31 cellular contexts compared by ENCODE assay signal in genomic region chr7:46627038-46627315, GRCh38.
DNase-seq lines count a peak whose midpoint lies in the region; ATAC-seq lines count a peak whose summit lies in the region.
"Had no signal": no experiment of that assay in that cellular context is flagged by ENCODE, and none has a peak within 500 bp of the region (broad histone marks: within the 10 kb centered on the region; RNA-seq: fewer than 3 reads in every experiment).

No MANE protein-coding gene starts in this region.

- no peaks in the 10 kb centered on the region for H3K9me3 Mint-ChIP-seq in activated T-cell treated with anti-CD3 and anti-CD28 coated beads, Interleukin-2, amount 50 U/mL, for 4 hours
- H3K9me3 Mint-ChIP-seq: activated CD4-positive, alpha-beta T cell treated with anti-CD3 and anti-CD28 coated beads, Interleukin-2, amount 10 ng/mL, durations not matched to agents 7 days and 5 days; activated naive CD8-positive, alpha-beta T cell treated with anti-CD3 and anti-CD28 coated beads, Interleukin-2, amount 50 U/mL, for 24 hours; type B pancreatic cell had no signal

- H3K4me3 Mint-ChIP-seq in activated T-cell treated with anti-CD3 and anti-CD28 coated beads, Interleukin-2, amount 50 U/mL, for 4 hours: no peak overlapping the region
- H3K4me3 Mint-ChIP-seq: activated CD4-positive, alpha-beta T cell treated with anti-CD3 and anti-CD28 coated beads, Interleukin-2, amount 10 ng/mL, durations not matched to agents 7 days and 5 days; activated naive CD8-positive, alpha-beta T cell treated with anti-CD3 and anti-CD28 coated beads, Interleukin-2, amount 50 U/mL, for 24 hours; CD14-positive monocyte; stimulated activated effector memory CD8-positive, alpha-beta T cell treated with anti-CD3 and anti-CD28 coated beads, Interleukin-12 subunit alpha, Interleukin-12 subunit beta, amount 100 ng/mL, for 72 hours; type B pancreatic cell had no signal

- H3K79me1 ChIP-seq in mesenchymal stem cell (replicated peaks; ENCODE audit: low read length, poor library complexity, severe bottlenecking): no peaks in the 10 kb centered on the region

- H3K4me1 Mint-ChIP-seq in activated T-cell treated with anti-CD3 and anti-CD28 coated beads, Interleukin-2, amount 50 U/mL, for 4 hours (ENCODE audit: low read depth): no peaks in the 10 kb centered on the region
- H3K4me1 Mint-ChIP-seq: activated CD4-positive, alpha-beta T cell treated with anti-CD3 and anti-CD28 coated beads, Interleukin-2, amount 10 ng/mL, durations not matched to agents 7 days and 5 days; activated naive CD8-positive, alpha-beta T cell treated with anti-CD3 and anti-CD28 coated beads, Interleukin-2, amount 50 U/mL, for 24 hours; CD14-positive monocyte; stimulated activated effector memory CD8-positive, alpha-beta T cell treated with anti-CD3 and anti-CD28 coated beads, Interleukin-12 subunit alpha, Interleukin-12 subunit beta, amount 100 ng/mL, for 72 hours had no signal

- no peak overlapping the region for H2BK120ac ChIP-seq in mesenchymal stem cell (ENCODE audit: low read depth, low read length)

- H3K4me2 ChIP-seq in mesenchymal stem cell (ENCODE audit: low read length, poor library complexity, severe bottlenecking): no peak overlapping the region

- H3K18ac ChIP-seq in mesenchymal stem cell (ENCODE audit: low read depth in 1 of 2, low read length in 2 of 2): peak overlapping the region in 1 of 2 experiments; percentile 24

- H4K91ac ChIP-seq in mesenchymal stem cell (ENCODE audit: low read length): no peak overlapping the region

- H2BK12ac ChIP-seq in mesenchymal stem cell (ENCODE audit: low read length in 2 of 2): no peak overlapping the region

- no peaks in the 10 kb centered on the region for H3K27me3 Mint-ChIP-seq in activated T-cell treated with anti-CD3 and anti-CD28 coated beads, Interleukin-2, amount 50 U/mL, for 4 hours (ENCODE audit: low read depth)
- H3K27me3 Mint-ChIP-seq: activated CD4-positive, alpha-beta T cell treated with anti-CD3 and anti-CD28 coated beads, Interleukin-2, amount 10 ng/mL, durations not matched to agents 7 days and 5 days; activated naive CD8-positive, alpha-beta T cell treated with anti-CD3 and anti-CD28 coated beads, Interleukin-2, amount 50 U/mL, for 24 hours; type B pancreatic cell had no signal

- H3K4me1 ChIP-seq in mesenchymal stem cell (ENCODE audit: control insufficient read depth, insufficient read depth, low read depth, low read length): peaks cover 4% of the 10 kb centered on the region
- H3K4me1 ChIP-seq: body of pancreas, heart left ventricle had no signal

- H3K14ac ChIP-seq in mesenchymal stem cell (ENCODE audit: low read length in 2 of 2): no peak overlapping the region

- no peak overlapping the region for H3K27ac ChIP-seq in mesenchymal stem cell (ENCODE audit: low read length, poor library complexity, severe bottlenecking)
- H3K27ac ChIP-seq: body of pancreas, heart left ventricle, SK-N-MC, VCaP had no signal

- H3K4ac ChIP-seq in mesenchymal stem cell (ENCODE audit: low read depth in 1 of 2, low read length in 2 of 2): no peak overlapping the region

- H2AK5ac ChIP-seq in mesenchymal stem cell (ENCODE audit: low read length, severe bottlenecking): no peak overlapping the region

- H3K36me3 Mint-ChIP-seq in activated T-cell treated with anti-CD3 and anti-CD28 coated beads, Interleukin-2, amount 50 U/mL, for 4 hours (ENCODE audit: insufficient read depth): no peaks in the 10 kb centered on the region
- H3K36me3 Mint-ChIP-seq: CD14-positive monocyte; stimulated activated effector memory CD8-positive, alpha-beta T cell treated with anti-CD3 and anti-CD28 coated beads, Interleukin-12 subunit alpha, Interleukin-12 subunit beta, amount 100 ng/mL, for 72 hours; type B pancreatic cell had no signal

- H3K4me3 ChIP-seq in mesenchymal stem cell (ENCODE audit: insufficient read depth in 1 of 2, low read depth in 1 of 2, low read length in 2 of 2): no peak overlapping the region
- H3K4me3 ChIP-seq: body of pancreas, heart left ventricle, SK-N-MC had no signal

- no peak overlapping the region for H2AFZ ChIP-seq in mesenchymal stem cell (ENCODE audit: low read depth, low read length)

- H3K27me3 ChIP-seq in mesenchymal stem cell (ENCODE audit: control insufficient read depth in 1 of 2, insufficient read depth in 1 of 2, low read length in 2 of 2): no peaks in the 10 kb centered on the region
- H3K27me3 ChIP-seq: body of pancreas, heart left ventricle had no signal

- H3K9ac ChIP-seq in mesenchymal stem cell (ENCODE audit: low read length): no peak overlapping the region

- no peak for ATAC-seq in GM21576 (IDR thresholded peaks at IDR 0.05; ENCODE audit: unreplicated experiment)
- ATAC-seq in HG02981 (IDR thresholded peaks at IDR 0.05; ENCODE audit: unreplicated experiment): no peak
- ATAC-seq in activated T-cell treated with anti-CD3 and anti-CD28 coated beads, Interleukin-2, amount 50 U/mL, for 4 hours: no peak
- ATAC-seq: activated naive CD8-positive, alpha-beta T cell treated with anti-CD3 and anti-CD28 coated beads, Interleukin-2, amount 50 U/mL, for 24 hours; body of pancreas; heart left ventricle; left cardiac atrium; right cardiac atrium; stimulated activated effector memory CD8-positive, alpha-beta T cell treated with anti-CD3 and anti-CD28 coated beads, Interleukin-12 subunit alpha, Interleukin-12 subunit beta, amount 100 ng/mL, for 72 hours had no signal

- no peak overlapping the region for H3K23ac ChIP-seq in mesenchymal stem cell (ENCODE audit: low read length in 2 of 2)

- H3K9me3 ChIP-seq in mesenchymal stem cell (ENCODE audit: control insufficient read depth, low read length): no peaks in the 10 kb centered on the region
- H3K9me3 ChIP-seq: body of pancreas, heart left ventricle had no signal

- 64% methylated on average over 2 of the region's 2 CpGs for WGBS in mesenchymal stem cell

- no peak overlapping the region for H4K8ac ChIP-seq in mesenchymal stem cell (ENCODE audit: low read length)

- H2BK5ac ChIP-seq in mesenchymal stem cell (ENCODE audit: low read depth, low read length, poor library complexity, severe bottlenecking): no peak overlapping the region

- H2BK15ac ChIP-seq in mesenchymal stem cell (ENCODE audit: low read depth, poor library complexity, severe bottlenecking): no peak overlapping the region

- DNase-seq in AG20443 (ENCODE audit: low spot score): peak; percentile 29
- DNase-seq in HT1080 (ENCODE audit: low read depth): peak; percentile 63
- peak; percentile 21 for DNase-seq in astrocyte of the hippocampus (ENCODE audit: low read depth, low spot score)
- peak; percentile 49 for DNase-seq in mesenchymal stem cell
- DNase-seq in T1000 (lab: John Stamatoyannopoulos, UW): no peak
- DNase-seq in activated T-cell treated with anti-CD3 and anti-CD28 coated beads, Interleukin-2, amount 50 U/mL, for 4 hours: no peak
- DNase-seq: ACHN; activated CD4-positive, alpha-beta T cell treated with anti-CD3 and anti-CD28 coated beads, Interleukin-2, amount 10 ng/mL, durations not matched to agents 7 days and 5 days; activated naive CD8-positive, alpha-beta T cell treated with anti-CD3 and anti-CD28 coated beads, Interleukin-2, amount 50 U/mL, for 24 hours; activated T-cell treated with anti-CD3 and anti-CD28 coated beads, Interleukin-2, amount 50 U/mL, for 48 hours; body of pancreas; Calu3; DMS79 treated with DMSO at 0.1 percent for 48 hours; H7; heart left ventricle; left cardiac atrium; mammary epithelial cell; NCI-H146; NCI-H2107; NCI-H446; right cardiac atrium; stimulated activated CD4-positive, alpha-beta T cell treated with anti-CD3 and anti-CD28 coated beads, Interleukin-12 subunit alpha, Interleukin-12 subunit beta, amount 100 ng/mL, for 4 hours; stimulated activated CD4-positive, alpha-beta T cell treated with anti-CD3 and anti-CD28 coated beads, Interleukin-4, amount 100 ng/mL, for 24 hours; T-helper 2 cell had no signal

- no peaks in the 10 kb centered on the region for H3K36me3 ChIP-seq in mesenchymal stem cell (ENCODE audit: control insufficient read depth in 1 of 2, insufficient read depth in 2 of 2, low read depth in 1 of 2, low read length in 2 of 2)
- H3K36me3 ChIP-seq: heart left ventricle had no signal

Comparison
In these comparisons a context has a peak if more than half of its experiments do, and no peak if none do; other contexts are left out.
1. DNase-seq: peak in AG20443 (single experiment), HT1080 (single experiment), astrocyte of the hippocampus (single experiment) and mesenchymal stem cell (single experiment); none in T1000 (single experiment) and activated T-cell treated with anti-CD3 and anti-CD28 coated beads, Interleukin-2, amount 50 U/mL, for 4 hours (single experiment).